Comparison of ENCODE assay signal across 16 cellular contexts in the genomic region with DNA sequence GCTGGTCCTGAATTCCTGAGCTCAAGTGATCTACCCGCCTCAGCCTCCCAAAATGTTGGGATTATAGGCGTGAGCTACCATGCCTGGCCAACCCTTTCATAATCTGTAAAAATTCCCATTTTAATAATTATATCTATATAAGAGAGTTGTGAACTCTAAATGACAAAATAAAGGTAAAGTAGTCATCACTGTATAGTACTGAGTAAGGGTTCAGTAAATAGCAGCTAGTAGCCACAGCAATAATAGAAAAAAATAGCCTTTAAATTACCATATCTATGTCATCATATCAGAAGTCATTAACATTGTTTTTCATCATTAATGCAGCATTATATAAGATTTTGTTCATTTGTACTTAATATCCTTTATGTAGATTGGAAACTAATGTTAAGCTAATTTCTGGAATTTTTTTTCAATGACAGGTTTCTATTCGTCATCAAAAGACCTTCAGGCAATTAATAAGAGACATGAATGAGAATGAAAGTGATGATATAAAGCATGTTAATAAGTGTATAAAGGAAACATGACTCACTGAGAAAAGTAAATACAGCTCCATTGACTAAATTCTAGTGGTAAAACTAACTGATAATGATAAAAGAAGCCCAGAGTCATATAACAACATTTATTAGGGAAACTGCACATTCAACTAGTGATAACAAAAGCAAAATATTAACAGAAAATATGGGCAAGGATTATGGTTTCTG.
"Had no signal": no experiment of that assay in that cellular context is flagged by ENCODE, and none has a peak within 500 bp of the region (broad histone marks: within the 10 kb centered on the region; RNA-seq: fewer than 3 reads in every experiment).

No MANE protein-coding gene starts in this region.

- H3K4me2 ChIP-seq: smooth muscle cell had no signal

- H3K27ac ChIP-seq: brain microvascular endothelial cell, esophagus squamous epithelium, heart left ventricle, right atrium auricular region, transverse colon had no signal

- H3K27me3 ChIP-seq: brain microvascular endothelial cell, esophagus squamous epithelium, heart left ventricle, right atrium auricular region, transverse colon had no signal

- H3K36me3 ChIP-seq: brain microvascular endothelial cell, esophagus squamous epithelium, heart left ventricle, right atrium auricular region, transverse colon had no signal

- FAIRE-seq: kidney had no signal

- ATAC-seq: activated T-cell treated with anti-CD3 and anti-CD28 coated beads, Interleukin-2, amount 50 U/mL, for 72 hours; heart left ventricle; stimulated activated effector memory CD8-positive, alpha-beta T cell treated with anti-CD3 and anti-CD28 coated beads, Interleukin-12 subunit alpha, Interleukin-12 subunit beta, amount 100 ng/mL, for 72 hours had no signal

- H3K9me3 ChIP-seq: esophagus squamous epithelium, heart left ventricle, right atrium auricular region, transverse colon had no signal

- H3K4me1 ChIP-seq: esophagus squamous epithelium, heart left ventricle, right atrium auricular region, transverse colon had no signal

- H3K4me3 ChIP-seq: esophagus squamous epithelium, heart left ventricle, right atrium auricular region, smooth muscle cell, transverse colon had no signal

- DNase-seq: activated CD4-positive, alpha-beta T cell treated with anti-CD3 and anti-CD28 coated beads for 1 hour; activated CD4-positive, alpha-beta T cell treated with anti-CD3 and anti-CD28 coated beads, Interleukin-2, amount 50 U/mL, for 48 hours; activated gamma-delta T cell treated with Interleukin-2 at 50 U/mL for 16 hours; activated naive CD8-positive, alpha-beta T cell treated with anti-CD3 and anti-CD28 coated beads for 36 hours; activated T-cell treated with anti-CD3 and anti-CD28 coated beads, Interleukin-2, amount 50 U/mL, for 72 hours; brain microvascular endothelial cell; dermis blood vessel endothelial cell; esophagus squamous epithelium; foreskin fibroblast; heart left ventricle; kidney; T-helper 9 cell; transverse colon had no signal
